30 cellular contexts compared by ENCODE assay signal in the genomic region with DNA sequence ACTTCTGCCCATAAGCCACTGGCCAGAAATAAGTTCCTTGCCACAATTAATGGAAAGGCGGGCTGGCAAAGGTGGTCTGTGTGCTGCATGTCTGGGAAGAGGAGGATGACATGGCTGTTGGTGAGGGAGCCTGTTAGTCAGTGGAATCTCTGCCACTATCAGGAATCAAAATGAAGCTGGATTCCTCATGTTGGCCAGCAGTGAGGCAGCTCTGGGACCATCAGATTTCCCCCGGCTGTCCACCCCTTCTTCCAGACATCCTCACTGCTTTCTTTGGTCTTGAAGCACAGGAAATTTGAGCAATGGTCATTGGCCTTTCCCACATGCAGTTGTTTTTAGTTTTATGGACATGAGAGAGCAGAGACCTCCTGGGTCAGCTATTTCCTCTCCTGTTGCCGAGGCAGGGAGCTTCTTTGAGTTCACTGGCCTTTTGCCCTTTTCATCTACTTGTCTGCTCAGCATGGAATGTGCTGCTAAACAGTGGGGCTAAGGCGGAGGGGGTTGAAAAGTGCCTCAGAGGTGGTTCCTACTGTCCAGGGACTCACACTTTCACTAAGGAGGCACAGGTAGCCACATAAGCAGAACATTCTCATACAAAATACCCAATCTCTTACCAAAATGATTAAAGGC. TPM values are rescaled to one million over a fixed set of nuclear protein-coding genes. Genes with fewer than 3 reads are reported as not detected.
A peak's percentile ranks its signal among the peaks of the same experiment; 100 is the strongest.
DNase-seq lines count a peak whose midpoint lies in the region; ATAC-seq, FAIRE-seq and TF ChIP-seq lines count a peak whose summit lies in the region.
"Had no signal": no experiment of that assay in that cellular context is flagged by ENCODE, and none has a peak within 500 bp of the region (broad histone marks: within the 10 kb centered on the region; RNA-seq: fewer than 3 reads in every experiment).

No MANE protein-coding gene starts in this region.

- H3K4me1 ChIP-seq in heart left ventricle = peaks cover 0 to 48% (median 22%) of the 10 kb centered on the region in 12 donors
- H3K4me1 ChIP-seq: A549 had no signal

- DNase-seq in natural killer cell treated with Interleukin-12 subunit alpha and Interleukin-12 subunit beta and Interleukin-15 and Interleukin-18, amount 100 ng/mL, for 72 hours (ENCODE audit: low spot score) = peak; percentile 2
- DNase-seq in natural killer cell = no peak
- DNase-seq in heart left ventricle = peak in 3 of 5 donors; percentile 42 to 44 (median 43)
- no peak for DNase-seq in nephron progenitor cell
- no peak for DNase-seq in H54 (ENCODE audit: insufficient read length, low spot score)
- DNase-seq in NCI-H2029 (lab: John Stamatoyannopoulos, UW) = no peak
- no peak for DNase-seq in CD1c-positive myeloid dendritic cell (ENCODE audit: extremely low spot score)
- DNase-seq: activated CD4-positive, alpha-beta T cell treated with anti-CD3 and anti-CD28 coated beads, Interleukin-2, amount 50 U/mL, for 4 hours; activated CD8-positive, alpha-beta memory T cell treated with anti-CD3 and anti-CD28 coated beads, Interleukin-2, amount 10 ng/mL, durations not matched to agents 7 days and 5 days; activated gamma-delta T cell treated with Interleukin-2 at 50 U/mL for 16 hours; activated T-cell treated with anti-CD3 and anti-CD28 coated beads, Interleukin-2, amount 50 U/mL, for 48 hours; CD8-positive, alpha-beta T cell; DMS 273 treated with DMSO at 0.1 percent for 48 hours; dorsolateral prefrontal cortex; EL; GM23248; Kasumi-1; NCI-H1436; NCI-H2107; NCI-H345; NCI-H69; SHP77; stimulated activated naive CD4-positive, alpha-beta T cell; T-helper 17 cell had no signal

- no peaks in the 10 kb centered on the region for H3K36me3 Mint-ChIP-seq in natural killer cell treated with Interleukin-12 subunit alpha and Interleukin-12 subunit beta and Interleukin-15 and Interleukin-18, amount 100 ng/mL, for 72 hours
- no peaks in the 10 kb centered on the region for H3K36me3 Mint-ChIP-seq in natural killer cell
- no peaks in the 10 kb centered on the region for H3K36me3 Mint-ChIP-seq in nephron progenitor cell (ENCODE audit: low read depth)
- H3K36me3 Mint-ChIP-seq: activated CD8-positive, alpha-beta memory T cell treated with anti-CD3 and anti-CD28 coated beads, Interleukin-2, amount 10 ng/mL, durations not matched to agents 7 days and 5 days; CD8-positive, alpha-beta T cell; mesothelial cell of epicardium had no signal

- intact Hi-C loops in natural killer cell (cut with micrococcal nuclease) (no loop called here), heart left ventricle (cut with DNase I) (loop anchor here in 1 of 10 donors (10.0 kb wide), 1 partner anchor 89 kb away; no protein-coding TSS in a partner anchor)

- no peak overlapping the region for H3K4me3 Mint-ChIP-seq in natural killer cell treated with Interleukin-12 subunit alpha and Interleukin-12 subunit beta and Interleukin-15 and Interleukin-18, amount 100 ng/mL, for 72 hours
- H3K4me3 Mint-ChIP-seq in natural killer cell = no peak overlapping the region
- H3K4me3 Mint-ChIP-seq in nephron progenitor cell = no peak overlapping the region
- H3K4me3 Mint-ChIP-seq: activated CD8-positive, alpha-beta memory T cell treated with anti-CD3 and anti-CD28 coated beads, Interleukin-2, amount 10 ng/mL, durations not matched to agents 7 days and 5 days; CD8-positive, alpha-beta T cell; mesothelial cell of epicardium; T-helper 17 cell had no signal

- TF ChIP-seq CTCF in natural killer cell (IDR thresholded peaks at IDR 0.05) = no peak
- TF ChIP-seq CTCF in heart left ventricle (IDR thresholded peaks at IDR 0.05) = no peak
- TF ChIP-seq CTCF in nephron progenitor cell (IDR thresholded peaks at IDR 0.05) = no peak

- WGBS in heart left ventricle, 4 donors = 58 to 67% (median 64%) methylated on average over 4 of the region's 4 CpGs

- no peaks in the 10 kb centered on the region for H3K9me3 Mint-ChIP-seq in natural killer cell treated with Interleukin-12 subunit alpha and Interleukin-12 subunit beta and Interleukin-15 and Interleukin-18, amount 100 ng/mL, for 72 hours
- no peaks in the 10 kb centered on the region for H3K9me3 Mint-ChIP-seq in natural killer cell
- peaks cover 9% of the 10 kb centered on the region for H3K9me3 Mint-ChIP-seq in nephron progenitor cell
- H3K9me3 Mint-ChIP-seq: CD8-positive, alpha-beta T cell; mesothelial cell of epicardium had no signal

- FAIRE-seq in H54 (lab: Jason Lieb, UNC) = no peak
- FAIRE-seq: A549, GM18507 had no signal

- no peak overlapping the region for H3K27ac Mint-ChIP-seq in natural killer cell treated with Interleukin-12 subunit alpha and Interleukin-12 subunit beta and Interleukin-15 and Interleukin-18, amount 100 ng/mL, for 72 hours
- no peak overlapping the region for H3K27ac Mint-ChIP-seq in natural killer cell
- peak overlapping the region; percentile 90 for H3K27ac Mint-ChIP-seq in nephron progenitor cell
- H3K27ac Mint-ChIP-seq: activated CD8-positive, alpha-beta memory T cell treated with anti-CD3 and anti-CD28 coated beads, Interleukin-2, amount 10 ng/mL, durations not matched to agents 7 days and 5 days; CD8-positive, alpha-beta T cell; mesothelial cell of epicardium; T-helper 17 cell had no signal

- peaks cover 0 to 14% (median 3%) of the 10 kb centered on the region in 12 donors for H3K9me3 ChIP-seq in heart left ventricle

- ATAC-seq in natural killer cell treated with Interleukin-12 subunit alpha and Interleukin-12 subunit beta and Interleukin-15 and Interleukin-18, amount 100 ng/mL, for 72 hours = no peak
- ATAC-seq in natural killer cell (no peak), heart left ventricle (peak in 3 of 4 donors; percentile 6 to 32 (median 24)), GM21528 (IDR thresholded peaks at IDR 0.05; ENCODE audit: low FRiP score, unreplicated experiment) (no peak)
- ATAC-seq: A549; activated CD4-positive, CD25-positive, alpha-beta regulatory T cell treated with anti-CD3 and anti-CD28 coated beads, Interleukin-2, amount 50 U/mL, for 24 hours; activated CD8-positive, alpha-beta memory T cell treated with anti-CD3 and anti-CD28 coated beads, Interleukin-2, amount 10 ng/mL, durations not matched to agents 7 days and 5 days; CD8-positive, alpha-beta T cell; T-helper 17 cell had no signal

- no peaks in the 10 kb centered on the region for H3K4me1 Mint-ChIP-seq in natural killer cell treated with Interleukin-12 subunit alpha and Interleukin-12 subunit beta and Interleukin-15 and Interleukin-18, amount 100 ng/mL, for 72 hours (ENCODE audit: low read depth in 2 of 2)
- H3K4me1 Mint-ChIP-seq in natural killer cell = no peaks in the 10 kb centered on the region
- H3K4me1 Mint-ChIP-seq in nephron progenitor cell = peaks cover 32% of the 10 kb centered on the region
- H3K4me1 Mint-ChIP-seq: activated CD8-positive, alpha-beta memory T cell treated with anti-CD3 and anti-CD28 coated beads, Interleukin-2, amount 10 ng/mL, durations not matched to agents 7 days and 5 days; T-helper 17 cell had no signal

- H3K27ac ChIP-seq in heart left ventricle = peak overlapping the region; percentile 36 to 86 (median 70)
- H3K27ac ChIP-seq: A549, GM23248 had no signal

- peaks cover 17 to 40% of the 10 kb centered on the region in 2 donors for H3K27me3 Mint-ChIP-seq in natural killer cell treated with Interleukin-12 subunit alpha and Interleukin-12 subunit beta and Interleukin-15 and Interleukin-18, amount 100 ng/mL, for 72 hours
- peaks cover 11 to 17% of the 10 kb centered on the region in 2 donors for H3K27me3 Mint-ChIP-seq in natural killer cell (ENCODE audit: low read depth in 2 of 2)
- H3K27me3 Mint-ChIP-seq in nephron progenitor cell (ENCODE audit: low read depth, poor library complexity) = peaks cover 18% of the 10 kb centered on the region

- TF ChIP-seq POLR2A in heart left ventricle (IDR thresholded peaks at IDR 0.05) (no peak), H54 (IDR thresholded peaks at IDR 0.05; ENCODE audit: low read depth, low read length) (no peak)

- no peak overlapping the region for H3K4me3 ChIP-seq in heart left ventricle
- H3K4me3 ChIP-seq: A549, dorsolateral prefrontal cortex, GM23248, smooth muscle cell had no signal

- H3K36me3 ChIP-seq in heart left ventricle = no peaks in the 10 kb centered on the region

- no peaks in the 10 kb centered on the region for H3K27me3 ChIP-seq in heart left ventricle
- H3K27me3 ChIP-seq: dorsolateral prefrontal cortex had no signal

RNA-seq across cellular contexts. Expression of a gene that starts 34.8 kb away (rescaled TPM):
- under 1 TPM; 0.14 to 0.36 TPM for total RNA-seq in natural killer cell treated with Interleukin-12 subunit alpha and Interleukin-12 subunit beta and Interleukin-15 and Interleukin-18, amount 100 ng/mL, for 72 hours
- total RNA-seq in natural killer cell (under 1 TPM; 0.28 to 0.54 (median 0.45) TPM), heart left ventricle (10 to 100 TPM; 16.1 to 47.1 (median 25.8) TPM)
- polyA plus RNA-seq in heart left ventricle = 10 to 100 TPM; 11.8 to 37.9 TPM

Comparison
In these comparisons a context has a peak if more than half of its experiments do, and no peak if none do; other contexts are left out.
1. DNase-seq: peak in natural killer cell treated with Interleukin-12 subunit alpha and Interleukin-12 subunit beta and Interleukin-15 and Interleukin-18, amount 100 ng/mL, for 72 hours (single experiment) and heart left ventricle (3 of 5); none in natural killer cell (single experiment), nephron progenitor cell (single experiment), H54 (single experiment), NCI-H2029 (single experiment) and CD1c-positive myeloid dendritic cell (single experiment).
2. ATAC-seq: peak in heart left ventricle (3 of 4); none in natural killer cell treated with Interleukin-12 subunit alpha and Interleukin-12 subunit beta and Interleukin-15 and Interleukin-18, amount 100 ng/mL, for 72 hours (0 of 2), natural killer cell (0 of 3) and GM21528 (single experiment).
3. RNA of a gene that starts 34.8 kb away (total RNA-seq): 16.1 to 47.1 TPM in heart left ventricle; 0.28 to 0.54 TPM in natural killer cell and 0.14 to 0.36 TPM in natural killer cell treated with Interleukin-12 subunit alpha and Interleukin-12 subunit beta and Interleukin-15 and Interleukin-18, amount 100 ng/mL, for 72 hours; every median in the first group is over 10 times any median in the second.